9 cellular contexts compared by ENCODE assay signal in the genomic region with DNA sequence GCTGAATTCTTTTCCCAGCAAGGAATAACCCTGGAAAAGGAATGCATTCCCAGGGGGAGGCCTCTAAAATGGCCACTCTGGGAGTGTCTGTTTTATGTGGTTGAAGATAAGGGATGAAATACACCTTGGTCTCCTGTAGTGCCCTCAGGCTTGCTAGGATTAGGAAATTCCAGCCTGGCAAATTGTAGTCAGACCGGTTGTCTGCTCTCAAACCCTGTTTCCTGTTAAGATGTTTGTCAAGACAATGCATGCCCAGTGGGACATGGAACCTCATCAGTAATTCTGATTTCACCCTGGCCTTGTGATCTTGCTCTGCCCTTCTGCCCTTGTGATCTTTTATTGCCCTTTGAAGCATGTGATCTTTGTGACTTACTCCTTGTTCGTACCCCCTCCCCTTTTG. TPM values are rescaled to one million over a fixed set of nuclear protein-coding genes. Genes with fewer than 3 reads are reported as not detected.
"Had no signal": no experiment of that assay in that cellular context is flagged by ENCODE, and none has a peak within 500 bp of the region (broad histone marks: within the 10 kb centered on the region; RNA-seq: fewer than 3 reads in every experiment).

No MANE protein-coding gene starts in this region.

RNA-seq across cellular contexts. Expression of a gene that starts 14.2 kb away (rescaled TPM):
- total RNA-seq: activated CD4-positive, alpha-beta T cell treated with anti-CD3 and anti-CD28 coated beads for 36 hours; activated CD8-positive, alpha-beta memory T cell treated with anti-CD3 and anti-CD28 coated beads, Interleukin-2, amount 10 ng/mL, durations not matched to agents 7 days and 5 days; activated CD8-positive, alpha-beta T cell treated with anti-CD3 and anti-CD28 coated beads, Interleukin-2, amount 10 ng/mL, durations not matched to agents 7 days and 5 days; activated T-helper 2 cell treated with anti-CD3 and anti-CD28 coated beads, Interferon-gamma antibody, Interleukin-2, Interleukin-4, amounts not matched to agents 10 μg/mL and 5 μg/mL and 100 μg/mL, durations not matched to agents 14 hours and 24 hours and 36 hours; gastrocnemius medialis; kidney epithelial cell; naive thymus-derived CD8-positive, alpha-beta T cell; pulmonary artery endothelial cell had no signal
- polyA plus RNA-seq: immature natural killer cell; naive thymus-derived CD8-positive, alpha-beta T cell had no signal
